10 cellular contexts compared by ENCODE assay signal in the genomic region with DNA sequence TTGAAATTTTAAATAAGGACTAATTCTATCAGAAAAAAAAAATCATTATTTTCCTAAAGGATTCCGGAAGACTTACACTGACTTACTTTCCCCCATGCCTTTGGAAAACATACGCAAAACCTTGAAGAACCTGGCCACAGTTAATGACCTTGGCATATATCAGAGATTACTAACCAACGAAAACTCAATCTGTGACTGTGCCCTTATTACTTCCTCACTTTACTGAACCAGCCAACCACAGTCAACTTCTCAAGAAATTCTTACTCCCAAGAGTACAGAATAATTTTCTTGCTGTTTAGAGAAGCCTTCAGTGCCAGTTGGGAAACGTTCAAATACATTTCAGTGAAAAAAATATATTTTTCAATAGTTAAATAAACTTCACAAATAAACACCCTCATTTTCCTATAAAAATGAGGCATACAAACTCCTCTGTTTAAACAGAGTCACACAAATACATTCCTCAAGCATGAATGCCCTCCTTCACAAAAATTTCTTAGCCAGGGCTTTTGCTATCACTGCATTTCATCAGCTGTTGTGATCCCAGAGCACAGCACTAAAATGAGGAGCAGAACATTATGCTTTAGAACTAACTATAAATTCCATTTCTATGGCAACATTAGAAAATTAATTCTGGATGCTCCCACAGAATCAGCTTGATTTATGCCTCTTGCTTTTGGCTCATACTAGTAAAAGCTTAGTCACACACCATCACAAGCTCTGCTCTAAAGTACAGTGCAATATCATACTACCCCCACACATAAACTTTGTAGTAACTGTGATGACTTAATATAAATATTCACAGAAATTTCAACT.
DNase-seq lines count a peak whose midpoint lies in the region; ATAC-seq and TF ChIP-seq lines count a peak whose summit lies in the region.
"Had no signal": no experiment of that assay in that cellular context is flagged by ENCODE, and none has a peak within 500 bp of the region (broad histone marks: within the 10 kb centered on the region; RNA-seq: fewer than 3 reads in every experiment).

No MANE protein-coding gene starts in this region.

- DNase-seq in AG08396 (ENCODE audit: low spot score): peak; percentile 39
- DNase-seq in SK-N-MC (ENCODE audit: low read depth, low spot score): peak; percentile 83
- DNase-seq in fibroblast of the conjunctiva (ENCODE audit: low read depth): peak; percentile 94
- DNase-seq in H7: no peak
- DNase-seq: C1 segment of cervical spinal cord, NCI-H187 had no signal

- H3K79me2 ChIP-seq in parathyroid adenoma: no peaks in the 10 kb centered on the region

- no peak overlapping the region for H3K4me3 Mint-ChIP-seq in activated T-helper 17 cell treated with anti-CD3 and anti-CD28 coated beads, Interleukin-2, amount 50 U/mL, for 72 hours

- no peak for ATAC-seq in HG03095 (IDR thresholded peaks at IDR 0.05; ENCODE audit: unreplicated experiment)
- ATAC-seq in activated T-helper 17 cell treated with anti-CD3 and anti-CD28 coated beads, Interleukin-2, amount 50 U/mL, for 72 hours (replicated peaks): no peak
- no peak for ATAC-seq in GM21723 (IDR thresholded peaks at IDR 0.05; ENCODE audit: unreplicated experiment)

- no peaks in the 10 kb centered on the region for H3K9me3 Mint-ChIP-seq in activated T-helper 17 cell treated with anti-CD3 and anti-CD28 coated beads, Interleukin-2, amount 50 U/mL, for 72 hours

- no peaks in the 10 kb centered on the region for H3K27me3 Mint-ChIP-seq in activated T-helper 17 cell treated with anti-CD3 and anti-CD28 coated beads, Interleukin-2, amount 50 U/mL, for 72 hours

- H3K9me3 ChIP-seq in SK-N-MC (ENCODE audit: low read depth, low read length) (no peaks in the 10 kb centered on the region), parathyroid adenoma (ENCODE audit: control insufficient read depth, low read length) (no peaks in the 10 kb centered on the region)

- H3K4me2 ChIP-seq in parathyroid adenoma (ENCODE audit: low read length): no peak overlapping the region

- H3K4me3 ChIP-seq in SK-N-MC: peak overlapping the region; percentile 68
- H3K4me3 ChIP-seq in parathyroid adenoma (ENCODE audit: low read depth, low read length): no peak overlapping the region
- no peak overlapping the region for H3K4me3 ChIP-seq in H7 (ENCODE audit: insufficient read depth, low read depth, low read length)

- H3K36me3 ChIP-seq in SK-N-MC (ENCODE audit: insufficient read depth, low read length) (peaks cover 9% of the 10 kb centered on the region; the same call in 1 of the 2 replicates), parathyroid adenoma (ENCODE audit: control insufficient read depth, insufficient read depth, low read length) (no peaks in the 10 kb centered on the region), H7 (replicated peaks; ENCODE audit: control insufficient read depth, insufficient read depth, low read length) (peaks cover 4% of the 10 kb centered on the region)

- peaks cover 31% of the 10 kb centered on the region for H3K4me1 ChIP-seq in parathyroid adenoma

- H3K36me3 Mint-ChIP-seq in activated T-helper 17 cell treated with anti-CD3 and anti-CD28 coated beads, Interleukin-2, amount 50 U/mL, for 72 hours (ENCODE audit: low read depth): peaks cover 11% of the 10 kb centered on the region

- H3K27ac Mint-ChIP-seq in activated T-helper 17 cell treated with anti-CD3 and anti-CD28 coated beads, Interleukin-2, amount 50 U/mL, for 72 hours: no peak overlapping the region

- no peaks in the 10 kb centered on the region for H3K27me3 ChIP-seq in parathyroid adenoma (ENCODE audit: control insufficient read depth, insufficient read depth, low read length)
- no peaks in the 10 kb centered on the region for H3K27me3 ChIP-seq in H7 (ENCODE audit: control insufficient read depth, insufficient read depth, low read length)

- H2AFZ ChIP-seq in parathyroid adenoma: peak overlapping the region; percentile 13

- no peaks in the 10 kb centered on the region for H3K4me1 Mint-ChIP-seq in activated T-helper 17 cell treated with anti-CD3 and anti-CD28 coated beads, Interleukin-2, amount 50 U/mL, for 72 hours

- TF ChIP-seq CTCF in parathyroid adenoma (IDR thresholded peaks at IDR 0.05): no peak

- H3K9ac ChIP-seq in SK-N-MC (ENCODE audit: insufficient read length) (peak overlapping the region; percentile 71), parathyroid adenoma (no peak overlapping the region)

- H3K27ac ChIP-seq in SK-N-MC (peak overlapping the region; percentile 99), parathyroid adenoma (peak overlapping the region; percentile 75)
